Comparison of ENCODE assay signal across 8 cellular contexts in genomic region chr18:58862851-58863538, GRCh38. TPM values are rescaled to one million over a fixed set of nuclear protein-coding genes. Genes with fewer than 3 reads are reported as not detected.
DNase-seq lines count a peak whose midpoint lies in the region; ATAC-seq and TF ChIP-seq lines count a peak whose summit lies in the region.

No MANE protein-coding gene starts in this region.

- CTCF ChIA-PET in HEK293 (lab: Yijun Ruan, JAX), result interaction anchor here (0.6 kb wide), 1 partner anchor 108 kb away, joined by 3 read pairs; no protein-coding TSS in a partner anchor

- H3K79me2 ChIP-seq in DOHH2 (ENCODE audit: control insufficient read depth, low read length), result peaks cover 58% of the 10 kb centered on the region

- POLR2A ChIA-PET in HEK293 (lab: Yijun Ruan, JAX), result interaction anchor here (1.1 to 1.3 kb wide), 2 partner anchors 13 to 77 kb away, joined by 3 read pairs; no protein-coding TSS in a partner anchor

- peak overlapping the region; percentile 75 for H3K27ac ChIP-seq in DOHH2 (ENCODE audit: low read depth, low read length)
- no peak overlapping the region for H3K27ac ChIP-seq in HEK293 (ENCODE audit: extremely low read depth, low read depth, low read length)
- H3K27ac ChIP-seq in right lobe of liver, result peak overlapping the region; percentile 70 to 90 (median 87)

- H3K36me3 Mint-ChIP-seq in stimulated activated naive CD8-positive, alpha-beta T cell treated with anti-CD3 and anti-CD28 coated beads, Interleukin-15, Interleukin-2, amounts not matched to agents 100 ng/mL and 50 ng/mL, for 24 hours (ENCODE audit: low read depth), result peaks cover 2% of the 10 kb centered on the region

- peak overlapping the region; percentile 65 for H3K27ac Mint-ChIP-seq in stimulated activated naive CD8-positive, alpha-beta T cell treated with anti-CD3 and anti-CD28 coated beads, Interleukin-15, Interleukin-2, amounts not matched to agents 100 ng/mL and 50 ng/mL, for 24 hours

- peak overlapping the region; percentile 74 for H3K4me3 Mint-ChIP-seq in stimulated activated naive CD8-positive, alpha-beta T cell treated with anti-CD3 and anti-CD28 coated beads, Interleukin-15, Interleukin-2, amounts not matched to agents 100 ng/mL and 50 ng/mL, for 24 hours

- no peaks in the 10 kb centered on the region for H3K9me3 ChIP-seq in DOHH2 (ENCODE audit: control insufficient read depth, insufficient read depth, low read length)
- no peaks in the 10 kb centered on the region for H3K9me3 ChIP-seq in HEK293 (ENCODE audit: control insufficient read depth, insufficient read depth, low read depth, low read length)
- no peaks in the 10 kb centered on the region for H3K9me3 ChIP-seq in right lobe of liver

- no peaks in the 10 kb centered on the region for H3K9me2 ChIP-seq in DOHH2 (replicated peaks; ENCODE audit: control insufficient read depth, low read length)

- H3F3A ChIP-seq in DOHH2 (ENCODE audit: control insufficient read depth, insufficient read depth), result peaks cover 3% of the 10 kb centered on the region

- DNase-seq in RPMI7951 (ENCODE audit: low read depth) (peak; percentile 49), cerebellar cortex (ENCODE audit: low spot score) (peak; percentile 58), right lobe of liver (peak in 1 of 3 donors; percentile 33)
- no peak for DNase-seq in effector CD4-positive, alpha-beta T cell

- H3K4me3 ChIP-seq in DOHH2 (ENCODE audit: low read length) (peak overlapping the region; percentile 87), HEK293 (ENCODE audit: low read depth, low read length) (peak overlapping the region; percentile 25), right lobe of liver (peak overlapping the region; percentile 20 to 54 (median 46))

- TF ChIP-seq CTCF in DOHH2 (IDR thresholded peaks at IDR 0.05; ENCODE audit: low read depth, low read length, poor library complexity, severe bottlenecking) (no peak), HEK293 (tag by site-specific recombination; IDR thresholded peaks at IDR 0.05) (no peak), right lobe of liver (IDR thresholded peaks at IDR 0.05) (no peak)

- H3K27me3 ChIP-seq in DOHH2 (ENCODE audit: control insufficient read depth, low read length) (no peaks in the 10 kb centered on the region), right lobe of liver (no peaks in the 10 kb centered on the region)

- intact Hi-C loops in right lobe of liver (cut with DNase I), result no loop called here

- H3K9me3 Mint-ChIP-seq in stimulated activated naive CD8-positive, alpha-beta T cell treated with anti-CD3 and anti-CD28 coated beads, Interleukin-15, Interleukin-2, amounts not matched to agents 100 ng/mL and 50 ng/mL, for 24 hours, result no peaks in the 10 kb centered on the region

- H3K27me3 Mint-ChIP-seq in stimulated activated naive CD8-positive, alpha-beta T cell treated with anti-CD3 and anti-CD28 coated beads, Interleukin-15, Interleukin-2, amounts not matched to agents 100 ng/mL and 50 ng/mL, for 24 hours, result peaks cover 77% of the 10 kb centered on the region

- ATAC-seq in right lobe of liver (peak; percentile 11 to 44 (median 26)), GM18858 (IDR thresholded peaks at IDR 0.05; ENCODE audit: unreplicated experiment) (no peak)

- H3K36me3 ChIP-seq in DOHH2 (ENCODE audit: control insufficient read depth, low read length) (peaks cover 37% of the 10 kb centered on the region), HEK293 (ENCODE audit: control insufficient read depth in 2 of 2, insufficient read depth in 1 of 2, low read length in 2 of 2) (peaks cover 0 to 15% of the 10 kb centered on the region in 2 experiments; a peak in 1 of 3 replicates), right lobe of liver (no peaks in the 10 kb centered on the region)

- 30% methylated on average over 16 of the region's 66 CpGs for WGBS in right lobe of liver (ENCODE audit: insufficient coverage, low coverage, low lambda C conversion rate, missing lambda C conversion rate)

- peak overlapping the region; percentile 78 for H3K4me2 ChIP-seq in DOHH2 (ENCODE audit: low read length)

- no peak for TF ChIP-seq POLR2A in right lobe of liver (IDR thresholded peaks at IDR 0.05)

- H3K4me1 Mint-ChIP-seq in stimulated activated naive CD8-positive, alpha-beta T cell treated with anti-CD3 and anti-CD28 coated beads, Interleukin-15, Interleukin-2, amounts not matched to agents 100 ng/mL and 50 ng/mL, for 24 hours (ENCODE audit: low read depth), result peaks cover 4% of the 10 kb centered on the region

- no peaks in the 10 kb centered on the region for H4K20me1 ChIP-seq in DOHH2 (ENCODE audit: control insufficient read depth, insufficient read depth, low read depth, low read length)

- H3K4me1 ChIP-seq in DOHH2 (ENCODE audit: control insufficient read depth, low read length) (peaks cover 64% of the 10 kb centered on the region), HEK293 (ENCODE audit: control insufficient read depth, insufficient read depth, low read length) (no peaks in the 10 kb centered on the region), right lobe of liver (peaks cover 0 to 10% (median 0%) of the 10 kb centered on the region in 4 donors)

TF ChIP-seq in HEK293, 187 proteins besides CTCF, POLR2A, EP300 and RAD21 (continues in another document):
- no peak for TF ChIP-seq ZNF792 (tag by site-specific recombination; IDR thresholded peaks at IDR 0.05)
- TF ChIP-seq ZSCAN5A (tag by site-specific recombination; IDR thresholded peaks at IDR 0.05), result no peak
- no peak for TF ChIP-seq ZSCAN30 (tag by site-specific recombination; IDR thresholded peaks at IDR 0.05)
- no peak for TF ChIP-seq PRDM1 (tag by site-specific recombination; IDR thresholded peaks at IDR 0.05)
- TF ChIP-seq ZNF521 (tag by site-specific recombination; IDR thresholded peaks at IDR 0.05), result no peak
- TF ChIP-seq REST (tag by site-specific recombination; IDR thresholded peaks at IDR 0.05), result no peak
- no peak for TF ChIP-seq SP3 (tag by site-specific recombination; IDR thresholded peaks at IDR 0.05)
- TF ChIP-seq ZNF404 (tag by site-specific recombination; IDR thresholded peaks at IDR 0.05), result no peak
- TF ChIP-seq ZNF155 (tag by site-specific recombination; IDR thresholded peaks at IDR 0.05), result no peak
- TF ChIP-seq PRDM6 (tag by site-specific recombination; IDR thresholded peaks at IDR 0.05), result no peak
- no peak for TF ChIP-seq ZNF324 (tag by site-specific recombination; IDR thresholded peaks at IDR 0.05)
- no peak for TF ChIP-seq ZNF544 (tag by site-specific recombination; IDR thresholded peaks at IDR 0.05)
- TF ChIP-seq ZNF621 (tag by site-specific recombination; IDR thresholded peaks at IDR 0.05), result no peak
- no peak for TF ChIP-seq MEIS1 (CRISPR knock-in tag; IDR thresholded peaks at IDR 0.05; ENCODE audit: borderline replicate concordance)

RNA-seq across cellular contexts. Expression of gene ZNF532, which starts 1.7 kb away (rescaled TPM):
- total RNA-seq in RPMI7951 (2014; rRNA removed; shearing (Covaris generic)), result 16.8 and 17.8 TPM in 2 replicates
- total RNA-seq in right lobe of liver, result 1 to 10 TPM; 2.0 to 6.4 (median 3.2) TPM

Comparison
In these comparisons a context has a peak if more than half of its experiments do, and no peak if none do; other contexts are left out.
1. H3K4me3 ChIP-seq: peak in every context shown above with its lines; median percentile 87 in DOHH2; 46 in right lobe of liver; 25 in HEK293.